Comparison of ENCODE assay signal across 23 cellular contexts in the genomic region with DNA sequence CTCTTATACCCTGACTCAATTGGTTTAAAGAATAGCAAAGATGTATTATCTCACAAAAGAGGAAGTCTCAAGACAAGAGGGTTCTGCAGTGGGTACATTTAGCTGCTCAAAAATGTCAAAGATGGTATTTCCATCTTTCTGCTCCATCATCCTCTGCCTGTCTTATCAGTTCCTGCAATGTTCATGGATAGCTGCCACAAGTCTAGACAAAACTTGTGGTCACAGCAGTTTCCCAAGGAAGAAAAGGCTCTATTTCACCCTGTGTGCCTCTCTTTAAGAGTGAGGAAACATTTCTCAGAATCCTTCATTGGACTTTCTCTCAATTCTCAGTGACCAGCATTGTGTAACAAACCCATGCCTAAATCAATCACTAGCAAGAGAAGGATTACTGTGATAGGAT.
DNase-seq lines count a peak whose midpoint lies in the region; ATAC-seq and TF ChIP-seq lines count a peak whose summit lies in the region.
"Had no signal": no experiment of that assay in that cellular context is flagged by ENCODE, and none has a peak within 500 bp of the region (broad histone marks: within the 10 kb centered on the region; RNA-seq: fewer than 3 reads in every experiment).

No MANE protein-coding gene starts in this region.

- no peak for TF ChIP-seq CTCF in AG04449 (IDR thresholded peaks at IDR 0.05; ENCODE audit: insufficient read depth, low read length, missing control alignments)
- TF ChIP-seq CTCF in neural progenitor cell (IDR thresholded peaks at IDR 0.05) = no peak
- no peak for TF ChIP-seq CTCF in CD4-positive, alpha-beta T cell (IDR thresholded peaks at IDR 0.05)
- TF ChIP-seq CTCF in osteocyte (IDR thresholded peaks at IDR 0.05) = no peak

- no peaks in the 10 kb centered on the region for H3K9me2 ChIP-seq in GM23248 (ENCODE audit: insufficient read depth)

- H3K4me1 ChIP-seq in GM23248 (ENCODE audit: insufficient read depth) = 0 out of 2 replicates have a peak, but pooled peaks cover 8% of the 10 kb centered on the region
- H3K4me1 ChIP-seq in adipocyte (ENCODE audit: control insufficient read depth, insufficient read depth, low read length) = peaks cover 25% of the 10 kb centered on the region
- no peaks in the 10 kb centered on the region for H3K4me1 ChIP-seq in neural progenitor cell
- H3K4me1 ChIP-seq: testis had no signal

- H3K36me3 Mint-ChIP-seq in neural progenitor cell (no peaks in the 10 kb centered on the region), osteocyte (ENCODE audit: unreplicated experiment) (no peaks in the 10 kb centered on the region)
- H3K36me3 Mint-ChIP-seq in CD4-positive, alpha-beta T cell (ENCODE audit: low read depth) = no peaks in the 10 kb centered on the region
- H3K36me3 Mint-ChIP-seq: CD8-positive, alpha-beta T cell; stimulated activated memory B cell treated with anti-CD40 and anti-IgM and Interleukin-4, amounts not matched to agents 10 μg/mL and 1 μg/mL and 100 μg/mL, for 72 hours had no signal

- DNase-seq in AG04449 (ENCODE audit: low read depth, low spot score) = peak; percentile 38
- DNase-seq in GM23248 = peak; percentile 18
- DNase-seq in adipocyte (ENCODE audit: low read depth) = peak; percentile 50
- DNase-seq in neural progenitor cell (ENCODE audit: low spot score) = peak; percentile 17
- no peak for DNase-seq in GM19240 (ENCODE audit: insufficient read length, low spot score)
- no peak for DNase-seq in CD4-positive, alpha-beta T cell
- no peak for DNase-seq in stimulated activated CD4-positive, alpha-beta T cell treated with anti-CD3 and anti-CD28 coated beads, Interleukin-2, amount 100 ng/mL, for 48 hours
- DNase-seq in osteocyte (ENCODE audit: extremely low spot score, unreplicated experiment) = no peak
- DNase-seq: activated CD4-positive, CD25-positive, alpha-beta regulatory T cell treated with anti-CD3 and anti-CD28 coated beads, Interleukin-2, amount 50 U/mL, for 72 hours; activated CD8-positive, alpha-beta memory T cell treated with anti-CD3 and anti-CD28 coated beads for 24 hours; activated naive CD4-positive, alpha-beta T cell treated with anti-CD3 and anti-CD28 coated beads for 36 hours; activated T-cell treated with anti-CD3 and anti-CD28 coated beads, Interleukin-2, amount 50 U/mL, for 48 hours; anterior cingulate cortex; CD8-positive, alpha-beta T cell; effector CD8-positive, alpha-beta T cell; kidney; NCI-H1694 treated with DMSO at 0.1 percent for 48 hours; right cardiac atrium; testis had no signal

- no peak overlapping the region for H2AFZ ChIP-seq in GM23248
- no peak overlapping the region for H2AFZ ChIP-seq in neural progenitor cell (replicated peaks)

- ATAC-seq in CD4-positive, alpha-beta T cell (ENCODE audit: poor library complexity) = no peak
- ATAC-seq: CD8-positive, alpha-beta T cell; Panc1; right cardiac atrium; stimulated activated memory B cell treated with anti-CD40 and anti-IgM and Interleukin-4, amounts not matched to agents 10 μg/mL and 1 μg/mL and 100 μg/mL, for 72 hours had no signal

- CTCF ChIA-PET in AG04449 (lab: Yijun Ruan, JAX) = interaction anchor here (1.2 kb wide), 1 partner anchor 13 kb away, joined by 3 read pairs; no protein-coding TSS in a partner anchor
- CTCF ChIA-PET in CD4-positive, alpha-beta T cell (lab: Charles Lee) = no interaction called here

- no peaks in the 10 kb centered on the region for H3K27me3 ChIP-seq in GM23248 (replicated peaks; ENCODE audit: insufficient read depth)
- no peaks in the 10 kb centered on the region for H3K27me3 ChIP-seq in adipocyte (replicated peaks; ENCODE audit: control insufficient read depth, insufficient read depth, low read length)
- H3K27me3 ChIP-seq in neural progenitor cell = no peaks in the 10 kb centered on the region
- no peaks in the 10 kb centered on the region for H3K27me3 ChIP-seq in CD4-positive, alpha-beta T cell (ENCODE audit: control insufficient read depth, insufficient read depth, low read length)
- H3K27me3 ChIP-seq: MG63, testis had no signal

- POLR2A ChIA-PET in AG04449 (lab: Yijun Ruan, JAX) = interaction anchor here (1.0 to 1.3 kb wide), 2 partner anchors 39 to 83 kb away, joined by 3 to 5 read pairs; no protein-coding TSS in a partner anchor
- POLR2A ChIA-PET in CD4-positive, alpha-beta T cell (lab: Charles Lee) = no interaction called here

- peaks cover 3% of the 10 kb centered on the region for H3K9me3 Mint-ChIP-seq in neural progenitor cell
- peaks cover 10% of the 10 kb centered on the region for H3K9me3 Mint-ChIP-seq in CD4-positive, alpha-beta T cell
- peaks cover 6% of the 10 kb centered on the region for H3K9me3 Mint-ChIP-seq in osteocyte (ENCODE audit: unreplicated experiment)

- H4K20me1 ChIP-seq in GM23248 (ENCODE audit: insufficient read depth) (no peaks in the 10 kb centered on the region), neural progenitor cell (ENCODE audit: low read depth) (no peaks in the 10 kb centered on the region)

- H3K79me2 ChIP-seq in GM23248 (ENCODE audit: insufficient read depth) (no peaks in the 10 kb centered on the region), neural progenitor cell (ENCODE audit: low read depth) (no peaks in the 10 kb centered on the region)

- peaks cover 5% of the 10 kb centered on the region for H3K4me1 Mint-ChIP-seq in neural progenitor cell
- no peaks in the 10 kb centered on the region for H3K4me1 Mint-ChIP-seq in CD4-positive, alpha-beta T cell (ENCODE audit: low read depth)
- H3K4me1 Mint-ChIP-seq in osteocyte (ENCODE audit: unreplicated experiment) = no peaks in the 10 kb centered on the region
- H3K4me1 Mint-ChIP-seq: stimulated activated memory B cell treated with anti-CD40 and anti-IgM and Interleukin-4, amounts not matched to agents 10 μg/mL and 1 μg/mL and 100 μg/mL, for 72 hours had no signal

- H3F3A ChIP-seq in GM23248 (ENCODE audit: insufficient read depth) = peaks cover 9% of the 10 kb centered on the region; the same call in 1 of the 2 replicates
- no peaks in the 10 kb centered on the region for H3F3A ChIP-seq in neural progenitor cell (ENCODE audit: low read depth)

- H3K4me3 ChIP-seq in AG04449 (ENCODE audit: low read depth, low read length) = no peak overlapping the region
- H3K4me3 ChIP-seq in GM23248 = no peak overlapping the region
- no peak overlapping the region for H3K4me3 ChIP-seq in adipocyte (ENCODE audit: low read length)
- H3K4me3 ChIP-seq in neural progenitor cell = no peak overlapping the region
- H3K4me3 ChIP-seq: lung, MG63, testis had no signal

- peak overlapping the region; percentile 61 for H3K4me2 ChIP-seq in GM23248 (ENCODE audit: unreplicated experiment)
- H3K4me2 ChIP-seq in neural progenitor cell = no peak overlapping the region

- in situ Hi-C loops in GM23248 (cut with MboI) = no loop called here

- H3K36me3 ChIP-seq in GM23248 (ENCODE audit: low read depth) (no peaks in the 10 kb centered on the region), adipocyte (ENCODE audit: control insufficient read depth, insufficient read depth, low read length, severe bottlenecking) (no peaks in the 10 kb centered on the region), neural progenitor cell (no peaks in the 10 kb centered on the region)
- H3K36me3 ChIP-seq: MG63 had no signal

- no peaks in the 10 kb centered on the region for H3K9me3 ChIP-seq in GM23248 (ENCODE audit: low read depth)
- H3K9me3 ChIP-seq in adipocyte (ENCODE audit: control insufficient read depth, low read length) = no peaks in the 10 kb centered on the region
- H3K9me3 ChIP-seq in neural progenitor cell (ENCODE audit: low read depth) = no peaks in the 10 kb centered on the region
- no peaks in the 10 kb centered on the region for H3K9me3 ChIP-seq in CD4-positive, alpha-beta T cell (ENCODE audit: control insufficient read depth, low read length)
- H3K9me3 ChIP-seq: testis had no signal

- peak overlapping the region; percentile 60 for H3K9ac ChIP-seq in GM23248
- peak overlapping the region; percentile 22 for H3K9ac ChIP-seq in adipocyte (ENCODE audit: low read length)
- no peak overlapping the region for H3K9ac ChIP-seq in neural progenitor cell

- H3K27ac ChIP-seq in GM23248 (peak overlapping the region; percentile 82), neural progenitor cell (no peak overlapping the region)
- no peak overlapping the region for H3K27ac ChIP-seq in CD4-positive, alpha-beta T cell (ENCODE audit: low read depth, low read length)
- H3K27ac ChIP-seq: testis had no signal

- no peak overlapping the region for H3K27ac Mint-ChIP-seq in neural progenitor cell
- H3K27ac Mint-ChIP-seq in CD4-positive, alpha-beta T cell = no peak overlapping the region
- no peak overlapping the region for H3K27ac Mint-ChIP-seq in osteocyte (ENCODE audit: unreplicated experiment)
- H3K27ac Mint-ChIP-seq: activated naive CD4-positive, alpha-beta T cell treated with anti-CD3 and anti-CD28 coated beads for 36 hours; CD8-positive, alpha-beta T cell; stimulated activated memory B cell treated with anti-CD40 and anti-IgM and Interleukin-4, amounts not matched to agents 10 μg/mL and 1 μg/mL and 100 μg/mL, for 72 hours had no signal

- intact Hi-C loops in CD4-positive, alpha-beta T cell (cut with DNase I, micrococcal nuclease) = no loop called here

- H3K4me3 Mint-ChIP-seq in neural progenitor cell = no peak overlapping the region
- no peak overlapping the region for H3K4me3 Mint-ChIP-seq in CD4-positive, alpha-beta T cell
- H3K4me3 Mint-ChIP-seq in osteocyte (ENCODE audit: unreplicated experiment) = no peak overlapping the region
- H3K4me3 Mint-ChIP-seq: activated naive CD4-positive, alpha-beta T cell treated with anti-CD3 and anti-CD28 coated beads for 36 hours; CD8-positive, alpha-beta T cell; stimulated activated memory B cell treated with anti-CD40 and anti-IgM and Interleukin-4, amounts not matched to agents 10 μg/mL and 1 μg/mL and 100 μg/mL, for 72 hours had no signal

- H3K27me3 Mint-ChIP-seq in neural progenitor cell (ENCODE audit: insufficient read depth, low read depth) (no peaks in the 10 kb centered on the region), osteocyte (ENCODE audit: unreplicated experiment) (peaks cover 2% of the 10 kb centered on the region)
- no peaks in the 10 kb centered on the region for H3K27me3 Mint-ChIP-seq in CD4-positive, alpha-beta T cell
- H3K27me3 Mint-ChIP-seq: stimulated activated memory B cell treated with anti-CD40 and anti-IgM and Interleukin-4, amounts not matched to agents 10 μg/mL and 1 μg/mL and 100 μg/mL, for 72 hours had no signal

Comparison
In these comparisons a context has a peak if more than half of its experiments do, and no peak if none do; other contexts are left out.
1. DNase-seq: peak in AG04449 (single experiment), GM23248 (single experiment), adipocyte (single experiment) and neural progenitor cell (single experiment); none in GM19240 (single experiment), CD4-positive, alpha-beta T cell (0 of 10), stimulated activated CD4-positive, alpha-beta T cell treated with anti-CD3 and anti-CD28 coated beads, Interleukin-2, amount 100 ng/mL, for 48 hours (0 of 2) and osteocyte (single experiment).